In genomic region chr6:98747246-98747645, GRCh38 we compare ENCODE assay signal across 19 cellular contexts.
"Had no signal": no experiment of that assay in that cellular context is flagged by ENCODE, and none has a peak within 500 bp of the region (broad histone marks: within the 10 kb centered on the region; RNA-seq: fewer than 3 reads in every experiment).

No MANE protein-coding gene starts in this region.

- H3K36me3 Mint-ChIP-seq: naive thymus-derived CD8-positive, alpha-beta T cell; type B pancreatic cell had no signal

- H3K9me3 Mint-ChIP-seq: type B pancreatic cell had no signal

- H3K4me1 Mint-ChIP-seq: endodermal cell; naive thymus-derived CD8-positive, alpha-beta T cell had no signal

- H3K27ac Mint-ChIP-seq: endodermal cell; naive thymus-derived CD8-positive, alpha-beta T cell; type B pancreatic cell had no signal

- H3K9me3 ChIP-seq: gastrocnemius medialis, mucosa of descending colon, neutrophil, suprapubic skin, thyroid gland had no signal

- H3K27me3 ChIP-seq: gastrocnemius medialis, neutrophil, suprapubic skin, thyroid gland had no signal

- H3K4me1 ChIP-seq: gastrocnemius medialis, suprapubic skin, thyroid gland had no signal

- H3K4me3 Mint-ChIP-seq: endodermal cell; naive thymus-derived CD8-positive, alpha-beta T cell; type B pancreatic cell had no signal

- H3K36me3 ChIP-seq: gastrocnemius medialis, neutrophil, suprapubic skin, thyroid gland had no signal

- ATAC-seq: gastrocnemius medialis; left lobe of liver; mucosa of descending colon; naive thymus-derived CD8-positive, alpha-beta T cell; sciatic nerve; stimulated activated naive CD8-positive, alpha-beta T cell treated with anti-CD3 and anti-CD28 coated beads, Interleukin-15, Interleukin-2, amounts not matched to agents 100 U/mL and 50 U/mL, for 24 hours had no signal

- H3K27me3 Mint-ChIP-seq: type B pancreatic cell had no signal

- H3K4me3 ChIP-seq: gastrocnemius medialis, mucosa of descending colon, suprapubic skin, thyroid gland had no signal

- DNase-seq: cerebellar nuclear complex; dermis blood vessel endothelial cell; endodermal cell; gastrocnemius medialis; glutamatergic neuron; islet precursor cell; mammary epithelial cell; mucosa of descending colon; naive thymus-derived CD8-positive, alpha-beta T cell; posterior cingulate gyrus; small intestine; stimulated activated CD4-positive, alpha-beta T cell treated with anti-CD3 and anti-CD28 coated beads, Interleukin-2, amount 100 ng/mL, for 48 hours; stimulated activated naive CD8-positive, alpha-beta T cell treated with anti-CD3 and anti-CD28 coated beads, Interleukin-15, Interleukin-2, amounts not matched to agents 100 U/mL and 50 U/mL, for 24 hours; thyroid gland had no signal

- H3K27ac ChIP-seq: gastrocnemius medialis, neutrophil, suprapubic skin, thyroid gland had no signal
